ENCODE assay signal across 20 cellular contexts in genomic region chr14:53796734-53797133, GRCh38.
"Had no signal": no experiment of that assay in that cellular context is flagged by ENCODE, and none has a peak within 500 bp of the region (broad histone marks: within the 10 kb centered on the region; RNA-seq: fewer than 3 reads in every experiment).

No MANE protein-coding gene starts in this region.

- H3K79me2 ChIP-seq: hepatocyte had no signal

- H3K9me3 ChIP-seq: right atrium auricular region, sigmoid colon, stomach, uterus had no signal

- DNase-seq: effector CD4-positive, alpha-beta T cell; endodermal cell; erythroblast; foreskin melanocyte; head of caudate nucleus; kidney; mammary epithelial cell; natural killer cell; sigmoid colon; stimulated activated CD4-positive, alpha-beta T cell treated with anti-CD3 and anti-CD28 coated beads, Interleukin-12 subunit alpha, Interleukin-12 subunit beta, amount 100 ng/mL, for 4 hours; stimulated activated naive CD4-positive, alpha-beta T cell; stomach; substantia nigra; trophoblast cell; uterus had no signal

- H3K4me2 ChIP-seq: hepatocyte had no signal

- H2AFZ ChIP-seq: hepatocyte had no signal

- ATAC-seq: natural killer cell had no signal

- H3K27ac ChIP-seq: coronary artery, hepatocyte, right atrium auricular region, sigmoid colon, skin epidermis, stomach, uterus had no signal

- H3K4me1 ChIP-seq: uterus had no signal

- H3K4me3 ChIP-seq: coronary artery, hepatocyte, right atrium auricular region, sigmoid colon, skin epidermis, stomach, uterus had no signal

- H3K27me3 ChIP-seq: hepatocyte, right atrium auricular region, sigmoid colon, stomach, uterus had no signal

- H3K36me3 ChIP-seq: right atrium auricular region, sigmoid colon, stomach, uterus had no signal

- FAIRE-seq: endothelial cell of umbilical vein, kidney had no signal
